Comparison of ENCODE assay signal across 8 cellular contexts in genomic region chr6:170554086-170554887, GRCh38. TPM values are rescaled to one million over a fixed set of nuclear protein-coding genes. Genes with fewer than 3 reads are reported as not detected.
DNase-seq lines count a peak whose midpoint lies in the region; ATAC-seq, FAIRE-seq and TF ChIP-seq lines count a peak whose summit lies in the region.

TSS of gene TBP (plus strand) at chr6:170554369. CDS start at chr6:170557030, 2,661 bp downstream.

- H3K27me3 ChIP-seq in small intestine (ENCODE audit: control insufficient read depth in 2 of 2, insufficient read depth in 2 of 2, low read length in 2 of 2), result no peaks in the 10 kb centered on the region

- H3K27ac ChIP-seq in small intestine (ENCODE audit: low read depth in 1 of 2, low read length in 1 of 2), result peak within 1 kb of the TSS; percentile 80 to 99

- 0 to 1% (median 0%) methylated on average over 47 to 48 of the region's 48 CpGs for WGBS in small intestine, 3 donors

- peaks cover 4 to 6% of the 10 kb centered on the region in 2 donors for H3K4me1 ChIP-seq in small intestine (ENCODE audit: control insufficient read depth in 2 of 2, insufficient read depth in 1 of 2, low read depth in 1 of 2, low read length in 1 of 2)

- TF ChIP-seq CTCF in WI38 (IDR thresholded peaks at IDR 0.05; ENCODE audit: low read depth, low read length) (no peak), cardiac fibroblast (IDR thresholded peaks at IDR 0.05; ENCODE audit: low read depth, low read length) (no peak)

- peak; percentile 15 for FAIRE-seq in small intestine (lab: Jason Lieb, UNC)

- DNase-seq in AG08396 (ENCODE audit: low spot score) (peak; percentile 92), NCI-H2227 treated with DMSO at 0.1 percent for 48 hours (lab: John Stamatoyannopoulos, UW) (peak; percentile 92), cardiac fibroblast (ENCODE audit: low read depth in 2 of 2) (peak; percentile 99), iPS-NIHi11 (ENCODE audit: low spot score) (peak; percentile 91), small intestine (peak; percentile 99)

- TF ChIP-seq POLR2A in GM18951 (IDR thresholded peaks at IDR 0.05; ENCODE audit: extremely low read depth, insufficient read depth, insufficient read length), result peak; percentile 75

- peak; percentile 95 for ATAC-seq in HG03175 (IDR thresholded peaks at IDR 0.05; ENCODE audit: unreplicated experiment)

- in situ Hi-C loops in GM18951 (cut with MboI; ENCODE audit: low sequenced_read_pairs, unreplicated experiment), result no loop called here

- no peaks in the 10 kb centered on the region for H3K9me3 ChIP-seq in small intestine (ENCODE audit: control insufficient read depth, low read depth)

- H3K4me3 ChIP-seq in WI38 (ENCODE audit: low read depth, low read length) (peak within 1 kb of the TSS; percentile 88), cardiac fibroblast (replicated peaks in 1 of 2; ENCODE audit: low read depth in 2 of 2, low read length in 2 of 2) (peak within 1 kb of the TSS; percentile 97), small intestine (ENCODE audit: low read depth in 1 of 2, low read length in 2 of 2) (peak within 1 kb of the TSS; percentile 76 to 78)

- H3K36me3 ChIP-seq in small intestine (ENCODE audit: control insufficient read depth in 2 of 2, insufficient read depth in 2 of 2, low read length in 2 of 2), result peaks cover 0 to 4% of the 10 kb centered on the region in 2 donors

RNA-seq across cellular contexts. Expression of gene TBP, which starts in this region (rescaled TPM):
- polyA plus RNA-seq in small intestine, result 10 to 100 TPM; 10.0 to 17.3 (median 11.9) TPM

Comparison
In these comparisons a context has a peak if more than half of its experiments do, and no peak if none do; other contexts are left out.
1. Peak in every context shown above with its lines: DNase-seq, ATAC-seq, H3K4me3 ChIP-seq and H3K27ac ChIP-seq.